1 cellular context compared by ENCODE assay signal in genomic region chr2:232306741-232307305, GRCh38.
TF ChIP-seq lines count a peak whose summit lies in the region.

No MANE protein-coding gene starts in this region.

TF ChIP-seq in GM23338, 12 proteins besides CTCF, POLR2A, EP300 and RAD21 (continued from another document):
- TF ChIP-seq REST (IDR thresholded peaks at IDR 0.05; ENCODE audit: unreplicated experiment) (no peak), ETS1 (IDR thresholded peaks at IDR 0.05) (no peak), EZH2phosphoT487 (IDR thresholded peaks at IDR 0.05; ENCODE audit: unreplicated experiment) (no peak), EZH2 (IDR thresholded peaks at IDR 0.05; ENCODE audit: low read depth, unreplicated experiment) (no peak), POLR2AphosphoS5 (IDR thresholded peaks at IDR 0.05; ENCODE audit: low read depth) (no peak), JUNB (IDR thresholded peaks at IDR 0.05; ENCODE audit: unreplicated experiment) (no peak), CREB1 (CRISPR knock-in tag; IDR thresholded peaks at IDR 0.05; ENCODE audit: low read depth) (no peak), ZNF462 (CRISPR knock-in tag; IDR thresholded peaks at IDR 0.05) (no peak), STAT1 (IDR thresholded peaks at IDR 0.05; ENCODE audit: unreplicated experiment) (no peak), ZNF331 (CRISPR knock-in tag; IDR thresholded peaks at IDR 0.05; ENCODE audit: low read depth) (no peak)
